Comparison of ENCODE assay signal across 1 cellular context in genomic region chr4:154586296-154587033, GRCh38.
TF ChIP-seq lines count a peak whose summit lies in the region.

No MANE protein-coding gene starts in this region.

TF ChIP-seq in SK-N-SH, 30 proteins besides CTCF, POLR2A, EP300 and RAD21 (continued from another document):
- no peak for TF ChIP-seq REST (IDR thresholded peaks at IDR 0.05; ENCODE audit: low read depth, low read length)
- TF ChIP-seq NFIC (IDR thresholded peaks at IDR 0.05; ENCODE audit: borderline replicate concordance), result no peak
- no peak for TF ChIP-seq RXRA (IDR thresholded peaks at IDR 0.05; ENCODE audit: borderline replicate concordance, low read depth)
- no peak for TF ChIP-seq USF1 (IDR thresholded peaks at IDR 0.05; ENCODE audit: borderline replicate concordance, low read depth)
- no peak for TF ChIP-seq NRF1 (IDR thresholded peaks at IDR 0.05; ENCODE audit: low read depth, low read length)
- TF ChIP-seq RFX5 (IDR thresholded peaks at IDR 0.05; ENCODE audit: low read length), result no peak
